Comparison of ENCODE assay signal across 9 cellular contexts in the genomic region with DNA sequence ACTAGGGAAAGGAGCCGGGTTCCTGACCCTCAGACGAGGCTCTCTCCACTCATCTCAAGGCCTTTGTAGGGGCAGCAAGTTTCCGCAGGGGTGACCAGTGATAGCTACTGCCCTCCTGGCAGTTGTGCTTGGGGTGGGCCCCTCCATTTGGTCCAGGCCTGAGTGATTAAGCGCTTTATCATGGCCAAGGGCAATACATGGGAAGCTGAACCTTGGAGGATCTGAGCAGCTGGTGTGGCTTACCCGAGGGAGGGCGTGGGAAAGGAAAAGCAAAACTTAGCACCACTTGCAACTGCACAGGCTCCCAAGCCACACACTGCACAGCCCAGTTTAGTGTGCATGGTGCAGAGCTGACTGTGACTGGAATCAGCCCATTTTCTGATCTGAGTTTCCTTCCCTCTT. TPM values are rescaled to one million over a fixed set of nuclear protein-coding genes. Genes with fewer than 3 reads are reported as not detected.
A peak's percentile ranks its signal among the peaks of the same experiment; 100 is the strongest.
DNase-seq lines count a peak whose midpoint lies in the region; ATAC-seq and TF ChIP-seq lines count a peak whose summit lies in the region.
"Had no signal": no experiment of that assay in that cellular context is flagged by ENCODE, and none has a peak within 500 bp of the region (broad histone marks: within the 10 kb centered on the region; RNA-seq: fewer than 3 reads in every experiment).

No MANE protein-coding gene starts in this region.

- no peaks in the 10 kb centered on the region for H3K9me3 Mint-ChIP-seq in stimulated activated memory B cell treated with anti-CD40 and anti-IgM and Interleukin-4, amounts not matched to agents 10 μg/mL and 1 μg/mL and 100 μg/mL, for 72 hours
- no peaks in the 10 kb centered on the region for H3K9me3 Mint-ChIP-seq in mesothelial cell of epicardium

- intact Hi-C loops in left cardiac atrium (cut with DNase I), result no loop called here

- no peak for TF ChIP-seq CTCF in mesothelial cell of epicardium (IDR thresholded peaks at IDR 0.05; ENCODE audit: unreplicated experiment)

- peak; percentile 24 for ATAC-seq in GM21737 (IDR thresholded peaks at IDR 0.05; ENCODE audit: unreplicated experiment)
- ATAC-seq in left cardiac atrium, result peak; percentile 69 to 80
- no peak for ATAC-seq in stimulated activated memory B cell treated with anti-CD40 and anti-IgM and Interleukin-4, amounts not matched to agents 10 μg/mL and 1 μg/mL and 100 μg/mL, for 72 hours
- ATAC-seq in HG02840 (IDR thresholded peaks at IDR 0.05; ENCODE audit: low FRiP score, unreplicated experiment), result no peak

- no peak overlapping the region for H3K27ac Mint-ChIP-seq in stimulated activated memory B cell treated with anti-CD40 and anti-IgM and Interleukin-4, amounts not matched to agents 10 μg/mL and 1 μg/mL and 100 μg/mL, for 72 hours
- no peak overlapping the region for H3K27ac Mint-ChIP-seq in mesothelial cell of epicardium

- H3K36me3 Mint-ChIP-seq in stimulated activated memory B cell treated with anti-CD40 and anti-IgM and Interleukin-4, amounts not matched to agents 10 μg/mL and 1 μg/mL and 100 μg/mL, for 72 hours, result no peaks in the 10 kb centered on the region
- no peaks in the 10 kb centered on the region for H3K36me3 Mint-ChIP-seq in mesothelial cell of epicardium

- no peak overlapping the region for H3K4me3 Mint-ChIP-seq in stimulated activated memory B cell treated with anti-CD40 and anti-IgM and Interleukin-4, amounts not matched to agents 10 μg/mL and 1 μg/mL and 100 μg/mL, for 72 hours
- H3K4me3 Mint-ChIP-seq in mesothelial cell of epicardium, result no peak overlapping the region

- peaks cover 41% of the 10 kb centered on the region for H3K4me1 Mint-ChIP-seq in stimulated activated memory B cell treated with anti-CD40 and anti-IgM and Interleukin-4, amounts not matched to agents 10 μg/mL and 1 μg/mL and 100 μg/mL, for 72 hours
- peaks cover 13% of the 10 kb centered on the region for H3K4me1 Mint-ChIP-seq in mesothelial cell of epicardium

- DNase-seq in GDM1 (lab: John Stamatoyannopoulos, UW) (peak; percentile 84), MV-4-11 (lab: John Stamatoyannopoulos, UW) (peak; percentile 82), left cardiac atrium (peak; percentile 60), globus pallidus (ENCODE audit: low spot score) (no peak), mesothelial cell of epicardium (ENCODE audit: low spot score in 2 of 2, unreplicated experiment in 2 of 2) (no peak)
- DNase-seq: stimulated activated CD4-positive, alpha-beta T cell treated with anti-CD3 and anti-CD28 coated beads, Interleukin-4, amount 100 ng/mL, for 24 hours had no signal

- no peaks in the 10 kb centered on the region for H3K27me3 Mint-ChIP-seq in stimulated activated memory B cell treated with anti-CD40 and anti-IgM and Interleukin-4, amounts not matched to agents 10 μg/mL and 1 μg/mL and 100 μg/mL, for 72 hours
- H3K27me3 Mint-ChIP-seq in mesothelial cell of epicardium (ENCODE audit: low read depth), result no peaks in the 10 kb centered on the region

RNA-seq across cellular contexts. Expression of a gene that starts 47.8 kb away (rescaled TPM):
- total RNA-seq in left cardiac atrium (10 to 100 TPM; 14.0 to 15.8 TPM), mesothelial cell of epicardium (74.2 to 80.2 TPM (median 77.7 TPM) in 3 replicates)

Comparison
In these comparisons a context has a peak if more than half of its experiments do, and no peak if none do; other contexts are left out.
1. DNase-seq: peak in GDM1 (single experiment), MV-4-11 (single experiment) and left cardiac atrium (single experiment); none in globus pallidus (single experiment) and mesothelial cell of epicardium (0 of 2).
2. ATAC-seq: peak in GM21737 (single experiment) and left cardiac atrium (2 of 2); none in stimulated activated memory B cell treated with anti-CD40 and anti-IgM and Interleukin-4, amounts not matched to agents 10 μg/mL and 1 μg/mL and 100 μg/mL, for 72 hours (single experiment) and HG02840 (single experiment).